Comparison of ENCODE assay signal across 1 cellular context in the genomic region with DNA sequence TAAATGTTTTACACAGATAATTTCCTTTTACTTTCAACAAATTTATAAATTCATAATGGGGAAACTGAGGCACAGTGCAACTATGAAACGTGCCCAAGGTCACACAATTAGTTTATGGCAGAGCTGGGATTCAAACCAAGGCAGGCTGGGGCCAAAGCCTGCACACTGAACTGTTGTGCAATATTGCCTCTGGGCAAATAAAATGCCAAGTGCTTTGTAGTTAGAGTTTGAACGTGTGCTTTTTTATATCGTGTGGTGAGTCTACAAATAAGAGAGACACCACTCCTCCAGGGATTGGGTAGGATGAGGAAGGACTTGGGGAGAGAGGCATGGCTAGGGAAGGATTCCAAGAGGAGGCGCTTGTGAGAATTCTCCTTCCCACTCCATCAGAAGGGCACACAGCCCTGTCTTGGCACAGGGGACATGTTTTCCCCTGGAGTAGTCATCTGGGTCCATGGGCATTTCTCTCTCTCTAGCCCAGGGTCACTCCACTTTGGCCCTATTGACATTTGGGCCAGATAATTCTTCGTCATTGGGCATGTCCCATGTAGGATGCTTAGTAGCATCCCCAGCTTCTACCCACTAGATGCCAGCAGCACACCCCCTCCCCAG.
TF ChIP-seq lines count a peak whose summit lies in the region.

No MANE protein-coding gene starts in this region.

TF ChIP-seq in H1, 55 proteins besides CTCF, POLR2A, EP300 and RAD21:
- TF ChIP-seq EZH2 (IDR thresholded peaks at IDR 0.05; ENCODE audit: low read depth, low read length, severe bottlenecking) (peak; percentile 20), BACH1 (IDR thresholded peaks at IDR 0.05; ENCODE audit: low read length) (no peak), RFX5 (IDR thresholded peaks at IDR 0.05; ENCODE audit: borderline replicate concordance, low read depth, low read length) (no peak)
